1 cellular context compared by ENCODE assay signal in genomic region chr5:134046801-134047707, GRCh38.
TF ChIP-seq lines count a peak whose summit lies in the region.

No MANE protein-coding gene starts in this region.

TF ChIP-seq in HepG2, 621 proteins besides CTCF, POLR2A, EP300 and RAD21 (continued from another document and continues in another):
- TF ChIP-seq ZHX1 (CRISPR knock-in tag; IDR thresholded peaks at IDR 0.05; ENCODE audit: low read depth) (no peak), FOSL2 (CRISPR knock-in tag; IDR thresholded peaks at IDR 0.05) (peak; percentile 78), SMC3 (IDR thresholded peaks at IDR 0.05; ENCODE audit: low read length) (peak; percentile 39; the same call in 1 of the 2 replicates), REST (IDR thresholded peaks at IDR 0.05; ENCODE audit: borderline replicate concordance in 1 of 2, low read depth in 1 of 2, low read length in 2 of 2) (peak in 1 of 2 experiments; percentile 25; a peak in 1 of 4 replicates), MLXIP (CRISPR knock-in tag; IDR thresholded peaks at IDR 0.05; ENCODE audit: borderline replicate concordance) (no peak), ZNF276 (CRISPR knock-in tag; IDR thresholded peaks at IDR 0.05; ENCODE audit: low read depth) (peak; percentile 17; the same call in 1 of the 2 replicates), ZNF558 (CRISPR knock-in tag; IDR thresholded peaks at IDR 0.05; ENCODE audit: borderline replicate concordance) (no peak), ZNF292 (CRISPR knock-in tag; IDR thresholded peaks at IDR 0.05; ENCODE audit: borderline replicate concordance, low read depth) (peak; percentile 34; the same call in 1 of the 2 replicates), ZBED4 (CRISPR knock-in tag; IDR thresholded peaks at IDR 0.05; ENCODE audit: borderline replicate concordance) (no peak), JARID2 (CRISPR knock-in tag; IDR thresholded peaks at IDR 0.05; ENCODE audit: insufficient replicate concordance) (no peak), CREM (IDR thresholded peaks at IDR 0.05) (peak; percentile 77), CREM (CRISPR knock-in tag; IDR thresholded peaks at IDR 0.05) (no peak), ZNF770 (CRISPR knock-in tag; IDR thresholded peaks at IDR 0.05) (peak; percentile 71), IRF2 (CRISPR knock-in tag; IDR thresholded peaks at IDR 0.05) (0 out of 2 replicates have a peak, but pooled peaks have one; percentile 25), ZNF30 (CRISPR knock-in tag; IDR thresholded peaks at IDR 0.05) (no peak), ZBTB20 (CRISPR knock-in tag; IDR thresholded peaks at IDR 0.05; ENCODE audit: borderline replicate concordance, low read depth) (0 out of 2 replicates have a peak, but pooled peaks have one; percentile 66), ZNF441 (CRISPR knock-in tag; IDR thresholded peaks at IDR 0.05; ENCODE audit: borderline replicate concordance) (no peak), ARID5B (CRISPR knock-in tag; IDR thresholded peaks at IDR 0.05) (peak; percentile 93), RFXANK (CRISPR knock-in tag; IDR thresholded peaks at IDR 0.05) (no peak), HMG20A (CRISPR knock-in tag; IDR thresholded peaks at IDR 0.05; ENCODE audit: borderline replicate concordance) (peak; percentile 86), ARNT (IDR thresholded peaks at IDR 0.05) (no peak), MAFG (CRISPR knock-in tag; IDR thresholded peaks at IDR 0.05) (no peak), DPF2 (CRISPR knock-in tag; IDR thresholded peaks at IDR 0.05; ENCODE audit: borderline replicate concordance, low read depth) (peak; percentile 82), DNMT3B (CRISPR knock-in tag; conservative IDR thresholded peaks at IDR 0.05) (peak; percentile 80; the same call in 1 of the 2 replicates), MATR3 (CRISPR knock-in tag; IDR thresholded peaks at IDR 0.05) (no peak), SNRNP70 (IDR thresholded peaks at IDR 0.05; ENCODE audit: low read depth, low read length) (no peak), TCF12 (IDR thresholded peaks at IDR 0.05) (no peak), TCF12 (CRISPR knock-in tag; IDR thresholded peaks at IDR 0.05) (no peak), ASH2L (IDR thresholded peaks at IDR 0.05; ENCODE audit: insufficient read length, low read depth, low read length) (peak; percentile 80), POLR2G (IDR thresholded peaks at IDR 0.05; ENCODE audit: low read depth, low read length) (peak; percentile 65), FOXJ3 (CRISPR knock-in tag; IDR thresholded peaks at IDR 0.05; ENCODE audit: borderline replicate concordance) (peak; percentile 46; the same call in 1 of the 2 replicates), SKI (IDR thresholded peaks at IDR 0.05; ENCODE audit: partially characterized antibody) (peak; percentile 75), RFXAP (CRISPR knock-in tag; IDR thresholded peaks at IDR 0.05; ENCODE audit: borderline replicate concordance) (peak; percentile 72; the same call in 1 of the 2 replicates)
